Comparison of ENCODE assay signal across 19 cellular contexts in genomic region chr11:6405837-6406236, GRCh38. TPM values are rescaled to one million over a fixed set of nuclear protein-coding genes. Genes with fewer than 3 reads are reported as not detected.
DNase-seq lines count a peak whose midpoint lies in the region; ATAC-seq and TF ChIP-seq lines count a peak whose summit lies in the region.
"Had no signal": no experiment of that assay in that cellular context is flagged by ENCODE, and none has a peak within 500 bp of the region (broad histone marks: within the 10 kb centered on the region; RNA-seq: fewer than 3 reads in every experiment).

No MANE protein-coding gene starts in this region.

- peaks cover 16% of the 10 kb centered on the region for H3K36me3 ChIP-seq in CD8-positive, alpha-beta T cell (ENCODE audit: insufficient read depth, low read length)
- H3K36me3 ChIP-seq in GM23338 (ENCODE audit: insufficient read depth) = no peaks in the 10 kb centered on the region
- H3K36me3 ChIP-seq in mucosa of stomach (ENCODE audit: control insufficient read depth, insufficient read depth, low read length) = no peaks in the 10 kb centered on the region
- no peaks in the 10 kb centered on the region for H3K36me3 ChIP-seq in Peyer's patch
- H3K36me3 ChIP-seq: SJSA1 had no signal

- peaks cover 93% of the 10 kb centered on the region for H3K4me1 ChIP-seq in CD8-positive, alpha-beta T cell (ENCODE audit: insufficient read depth, low read length)
- H3K4me1 ChIP-seq in GM23338 (ENCODE audit: insufficient read depth) = peaks cover 5% of the 10 kb centered on the region; the same call in 1 of the 2 replicates
- H3K4me1 ChIP-seq in mucosa of stomach (ENCODE audit: control insufficient read depth, insufficient read depth, low read length) = no peaks in the 10 kb centered on the region
- H3K4me1 ChIP-seq in Peyer's patch = peaks cover 0 to 35% (median 14%) of the 10 kb centered on the region in 4 donors
- H3K4me1 ChIP-seq: foreskin keratinocyte, left lung, psoas muscle, SJSA1 had no signal

- H3K9me2 ChIP-seq in GM23338 (ENCODE audit: insufficient read depth) = no peaks in the 10 kb centered on the region

- H3K27me3 ChIP-seq in CD8-positive, alpha-beta T cell (ENCODE audit: insufficient read depth, low read length) = no peaks in the 10 kb centered on the region
- no peaks in the 10 kb centered on the region for H3K27me3 ChIP-seq in GM23338 (ENCODE audit: insufficient read depth)
- no peaks in the 10 kb centered on the region for H3K27me3 ChIP-seq in mucosa of stomach (ENCODE audit: control insufficient read depth, insufficient read depth, low read length)
- no peaks in the 10 kb centered on the region for H3K27me3 ChIP-seq in Peyer's patch
- H3K27me3 ChIP-seq: foreskin keratinocyte, left lung, SJSA1 had no signal

- peak overlapping the region; percentile 53 for H3K4me3 ChIP-seq in CD8-positive, alpha-beta T cell (ENCODE audit: low read depth, low read length)
- H3K4me3 ChIP-seq in GM23338 = no peak overlapping the region
- no peak overlapping the region for H3K4me3 ChIP-seq in mucosa of stomach (ENCODE audit: low read length)
- H3K4me3 ChIP-seq in Peyer's patch = no peak overlapping the region
- H3K4me3 ChIP-seq: left lung, psoas muscle, SJSA1 had no signal

- H3K27ac Mint-ChIP-seq in CD8-positive, alpha-beta T cell = peak overlapping the region; percentile 94
- no peak overlapping the region for H3K27ac Mint-ChIP-seq in GM23338
- H3K27ac Mint-ChIP-seq in activated CD4-positive, alpha-beta memory T cell treated with anti-CD3 and anti-CD28 coated beads, Interleukin-2, amount 10 ng/mL, durations not matched to agents 7 days and 5 days = no peak overlapping the region
- H3K27ac Mint-ChIP-seq: stimulated activated memory B cell treated with anti-CD40 and anti-IgM and Interleukin-4, amounts not matched to agents 10 μg/mL and 1 μg/mL and 100 μg/mL, for 72 hours; T-helper 1 cell treated with Interleukin-12 subunit alpha and Interleukin-12 subunit beta and Interleukin-4 antibody, amounts not matched to agents 30 μg/mL and 1 μg/mL, for 36 hours had no signal

- DNase-seq in CD8-positive, alpha-beta T cell = no peak
- no peak for DNase-seq in GM23338 (ENCODE audit: low spot score)
- peak in 1 of 61 donors; percentile 90 for DNase-seq in caudate nucleus (lab: John Stamatoyannopoulos, UW)
- no peak for DNase-seq in Peyer's patch
- DNase-seq in activated CD4-positive, alpha-beta memory T cell treated with anti-CD3 and anti-CD28 coated beads, Interleukin-2, amount 10 ng/mL, durations not matched to agents 7 days and 5 days = no peak
- DNase-seq: activated CD4-positive, alpha-beta T cell treated with anti-CD3 and anti-CD28 coated beads, Interleukin-2, amount 50 U/mL, for 1 hour; activated CD8-positive, alpha-beta memory T cell treated with anti-CD3 and anti-CD28 coated beads, Interleukin-2, amount 50 U/mL, for 4 hours; DND-41; effector CD4-positive, alpha-beta T cell; foreskin keratinocyte; Kasumi-1; left lung; NCI-H345; psoas muscle had no signal

- TF ChIP-seq POLR2A in Peyer's patch (IDR thresholded peaks at IDR 0.05) = no peak

- peak overlapping the region; percentile 59 for H3K4me3 Mint-ChIP-seq in CD8-positive, alpha-beta T cell
- no peak overlapping the region; the same call in 2 of the 3 replicates for H3K4me3 Mint-ChIP-seq in GM23338
- no peak overlapping the region for H3K4me3 Mint-ChIP-seq in activated CD4-positive, alpha-beta memory T cell treated with anti-CD3 and anti-CD28 coated beads, Interleukin-2, amount 10 ng/mL, durations not matched to agents 7 days and 5 days
- H3K4me3 Mint-ChIP-seq: stimulated activated memory B cell treated with anti-CD40 and anti-IgM and Interleukin-4, amounts not matched to agents 10 μg/mL and 1 μg/mL and 100 μg/mL, for 72 hours; T-helper 1 cell treated with Interleukin-12 subunit alpha and Interleukin-12 subunit beta and Interleukin-4 antibody, amounts not matched to agents 30 μg/mL and 1 μg/mL, for 36 hours had no signal

- no peak overlapping the region for H2AFZ ChIP-seq in GM23338

- no peaks in the 10 kb centered on the region for H3K9me3 Mint-ChIP-seq in CD8-positive, alpha-beta T cell
- H3K9me3 Mint-ChIP-seq in GM23338 = no peaks in the 10 kb centered on the region
- no peaks in the 10 kb centered on the region for H3K9me3 Mint-ChIP-seq in activated CD4-positive, alpha-beta memory T cell treated with anti-CD3 and anti-CD28 coated beads, Interleukin-2, amount 10 ng/mL, durations not matched to agents 7 days and 5 days
- H3K9me3 Mint-ChIP-seq: stimulated activated memory B cell treated with anti-CD40 and anti-IgM and Interleukin-4, amounts not matched to agents 10 μg/mL and 1 μg/mL and 100 μg/mL, for 72 hours; T-helper 1 cell treated with Interleukin-12 subunit alpha and Interleukin-12 subunit beta and Interleukin-4 antibody, amounts not matched to agents 30 μg/mL and 1 μg/mL, for 36 hours had no signal

- no peaks in the 10 kb centered on the region for H3K9me3 ChIP-seq in CD8-positive, alpha-beta T cell (ENCODE audit: low read length)
- H3K9me3 ChIP-seq in mucosa of stomach (ENCODE audit: control insufficient read depth, low read length) (no peaks in the 10 kb centered on the region), Peyer's patch (no peaks in the 10 kb centered on the region)
- H3K9me3 ChIP-seq: left lung, psoas muscle, SJSA1 had no signal

- peaks cover 53% of the 10 kb centered on the region for H3K36me3 Mint-ChIP-seq in CD8-positive, alpha-beta T cell
- no peaks in the 10 kb centered on the region; the same call in 2 of the 3 replicates for H3K36me3 Mint-ChIP-seq in GM23338 (ENCODE audit: low read depth)
- H3K36me3 Mint-ChIP-seq in activated CD4-positive, alpha-beta memory T cell treated with anti-CD3 and anti-CD28 coated beads, Interleukin-2, amount 10 ng/mL, durations not matched to agents 7 days and 5 days (ENCODE audit: low read depth) = peaks cover 26% of the 10 kb centered on the region

- H3K9ac ChIP-seq in mucosa of stomach (ENCODE audit: low read length) = peak overlapping the region; percentile 28

- POLR2A ChIA-PET in CD8-positive, alpha-beta T cell (lab: Charles Lee) = interaction anchor here (0.8 to 8.1 kb wide), 5 partner anchors 8 to 38 kb away, joined by 3 to 91 read pairs (median 3); partner anchors contain the start of gene APBB1
- POLR2A ChIA-PET in activated CD4-positive, alpha-beta memory T cell treated with anti-CD3 and anti-CD28 coated beads, Interleukin-2, amount 10 ng/mL, durations not matched to agents 7 days and 5 days (lab: Charles Lee) = interaction anchor here (1.0 to 9.9 kb wide), 4 partner anchors 10 to 14 kb away, joined by 3 to 143 read pairs (median 6); partner anchors contain the start of genes APBB1 and SMPD1

- peak overlapping the region; percentile 77 for H3K27ac ChIP-seq in CD8-positive, alpha-beta T cell (ENCODE audit: low read depth, low read length)
- H3K27ac ChIP-seq in GM23338 (ENCODE audit: low read depth) (no peak overlapping the region), caudate nucleus (ENCODE audit: low read depth, low read length) (peak overlapping the region; percentile 21), Peyer's patch (no peak overlapping the region)
- H3K27ac ChIP-seq: foreskin keratinocyte, left lung, psoas muscle, SJSA1 had no signal

- no peaks in the 10 kb centered on the region for H4K20me1 ChIP-seq in GM23338 (replicated peaks; ENCODE audit: insufficient read depth)

- CTCF ChIA-PET in CD8-positive, alpha-beta T cell (lab: Charles Lee) = interaction anchor here (1.1 to 10.1 kb wide), 5 partner anchors 14 to 43 kb away, joined by 3 to 108 read pairs (median 5); partner anchors contain the start of gene APBB1
- CTCF ChIA-PET in activated CD4-positive, alpha-beta memory T cell treated with anti-CD3 and anti-CD28 coated beads, Interleukin-2, amount 10 ng/mL, durations not matched to agents 7 days and 5 days (lab: Charles Lee) = interaction anchor here (1.2 kb wide), 1 partner anchor 26 kb away, joined by 3 read pairs; no protein-coding TSS in a partner anchor

- no peaks in the 10 kb centered on the region for H3F3A ChIP-seq in GM23338 (replicated peaks; ENCODE audit: low read depth)

- H3K4me2 ChIP-seq in GM23338 = peak overlapping the region; percentile 65; the same call in 1 of the 2 replicates

- H3K4me1 Mint-ChIP-seq in CD8-positive, alpha-beta T cell (ENCODE audit: low read depth) = peaks cover 86% of the 10 kb centered on the region
- peaks cover 16% of the 10 kb centered on the region for H3K4me1 Mint-ChIP-seq in GM23338
- peaks cover 62% of the 10 kb centered on the region for H3K4me1 Mint-ChIP-seq in activated CD4-positive, alpha-beta memory T cell treated with anti-CD3 and anti-CD28 coated beads, Interleukin-2, amount 10 ng/mL, durations not matched to agents 7 days and 5 days

- no peak for TF ChIP-seq CTCF in CD8-positive, alpha-beta T cell (IDR thresholded peaks at IDR 0.05)
- TF ChIP-seq CTCF in GM23338 (conservative IDR thresholded peaks at IDR 0.05; ENCODE audit: low read depth in 2 of 2) (no peak), Peyer's patch (IDR thresholded peaks at IDR 0.05) (no peak)

- H3K79me2 ChIP-seq in GM23338 (replicated peaks; ENCODE audit: insufficient read depth) = no peaks in the 10 kb centered on the region

- no peak for ATAC-seq in CD8-positive, alpha-beta T cell
- ATAC-seq in GM23338 (no peak), HG02840 (IDR thresholded peaks at IDR 0.05; ENCODE audit: low FRiP score, unreplicated experiment) (no peak)
- ATAC-seq: left lung; psoas muscle; stimulated activated memory B cell treated with anti-CD40 and anti-IgM and Interleukin-4, amounts not matched to agents 10 μg/mL and 1 μg/mL and 100 μg/mL, for 72 hours had no signal

- intact Hi-C loops in CD8-positive, alpha-beta T cell (cut with DNase I, micrococcal nuclease) = no loop called here

- H3K27me3 Mint-ChIP-seq in CD8-positive, alpha-beta T cell (ENCODE audit: low read depth) = no peaks in the 10 kb centered on the region
- H3K27me3 Mint-ChIP-seq in GM23338 (ENCODE audit: insufficient read depth, low read depth, poor library complexity) = peaks cover 11% of the 10 kb centered on the region
- no peaks in the 10 kb centered on the region for H3K27me3 Mint-ChIP-seq in activated CD4-positive, alpha-beta memory T cell treated with anti-CD3 and anti-CD28 coated beads, Interleukin-2, amount 10 ng/mL, durations not matched to agents 7 days and 5 days
- H3K27me3 Mint-ChIP-seq: stimulated activated memory B cell treated with anti-CD40 and anti-IgM and Interleukin-4, amounts not matched to agents 10 μg/mL and 1 μg/mL and 100 μg/mL, for 72 hours had no signal

RNA-seq across cellular contexts. Expression of gene APBB1, which starts 13.1 kb away (rescaled TPM):
- total RNA-seq in CD8-positive, alpha-beta T cell = 100 to 1,000 TPM; 130 to 147 TPM
- total RNA-seq in GM23338 (2014; rRNA removed; shearing (Covaris generic)) = 24.7 and 26.6 TPM in 2 replicates
- 10.6 and 12.1 TPM in 2 replicates for polyA plus RNA-seq in GM23338 (2016; fragmentation: Nextera tagmentation; extraction: Ambion mirVana)
- total RNA-seq in Peyer's patch = 10 to 100 TPM in 3 of 4 donors, 1 to 10 TPM in 1; 9.8 to 31.4 (median 15.0) TPM
- total RNA-seq in activated CD4-positive, alpha-beta memory T cell treated with anti-CD3 and anti-CD28 coated beads, Interleukin-2, amount 10 ng/mL, durations not matched to agents 7 days and 5 days = 10 to 100 TPM; 56.0 to 57.6 TPM

RNA-seq across cellular contexts. Expression of gene SMPD1, which starts 15.6 kb away (rescaled TPM):
- 10 to 100 TPM; 53.4 to 53.7 TPM for total RNA-seq in CD8-positive, alpha-beta T cell
- total RNA-seq in GM23338 (2014; rRNA removed; shearing (Covaris generic)) = 0.70 and 0.76 TPM in 2 replicates
- 0.92 and 0.97 TPM in 2 replicates for polyA plus RNA-seq in GM23338 (2016; fragmentation: Nextera tagmentation; extraction: Ambion mirVana)
- 10 to 100 TPM; 11.6 to 78.3 (median 55.7) TPM for total RNA-seq in Peyer's patch
- 10 to 100 TPM; 55.1 to 58.5 TPM for total RNA-seq in activated CD4-positive, alpha-beta memory T cell treated with anti-CD3 and anti-CD28 coated beads, Interleukin-2, amount 10 ng/mL, durations not matched to agents 7 days and 5 days

RNA-seq across cellular contexts. Expression of gene HPX, which starts 35.0 kb away (rescaled TPM):
- total RNA-seq in CD8-positive, alpha-beta T cell = under 1 TPM; 0.71 to 0.83 TPM
- total RNA-seq in GM23338 (2014; rRNA removed; shearing (Covaris generic)) = 0.50 and 0.63 TPM in 2 replicates
- polyA plus RNA-seq in GM23338 (2016; fragmentation: Nextera tagmentation; extraction: Ambion mirVana) = 0.47 and 0.71 TPM in 2 replicates
- total RNA-seq in Peyer's patch = 10 to 100 TPM in 1 of 4 donors, 1 to 10 TPM in 2, not detected in 1; 2.2 to 10.1 (median 5.3) TPM
- total RNA-seq in activated CD4-positive, alpha-beta memory T cell treated with anti-CD3 and anti-CD28 coated beads, Interleukin-2, amount 10 ng/mL, durations not matched to agents 7 days and 5 days = under 1 TPM in 1 of 2 experiments, not detected in 1; 0.18 TPM

Comparison
In these comparisons a context has a peak if more than half of its experiments do, and no peak if none do; other contexts are left out.
1. H3K27ac ChIP-seq: peak in CD8-positive, alpha-beta T cell (single experiment) and caudate nucleus (single experiment); none in GM23338 (single experiment) and Peyer's patch (0 of 4).